1 cellular context compared by ENCODE assay signal in the genomic region with DNA sequence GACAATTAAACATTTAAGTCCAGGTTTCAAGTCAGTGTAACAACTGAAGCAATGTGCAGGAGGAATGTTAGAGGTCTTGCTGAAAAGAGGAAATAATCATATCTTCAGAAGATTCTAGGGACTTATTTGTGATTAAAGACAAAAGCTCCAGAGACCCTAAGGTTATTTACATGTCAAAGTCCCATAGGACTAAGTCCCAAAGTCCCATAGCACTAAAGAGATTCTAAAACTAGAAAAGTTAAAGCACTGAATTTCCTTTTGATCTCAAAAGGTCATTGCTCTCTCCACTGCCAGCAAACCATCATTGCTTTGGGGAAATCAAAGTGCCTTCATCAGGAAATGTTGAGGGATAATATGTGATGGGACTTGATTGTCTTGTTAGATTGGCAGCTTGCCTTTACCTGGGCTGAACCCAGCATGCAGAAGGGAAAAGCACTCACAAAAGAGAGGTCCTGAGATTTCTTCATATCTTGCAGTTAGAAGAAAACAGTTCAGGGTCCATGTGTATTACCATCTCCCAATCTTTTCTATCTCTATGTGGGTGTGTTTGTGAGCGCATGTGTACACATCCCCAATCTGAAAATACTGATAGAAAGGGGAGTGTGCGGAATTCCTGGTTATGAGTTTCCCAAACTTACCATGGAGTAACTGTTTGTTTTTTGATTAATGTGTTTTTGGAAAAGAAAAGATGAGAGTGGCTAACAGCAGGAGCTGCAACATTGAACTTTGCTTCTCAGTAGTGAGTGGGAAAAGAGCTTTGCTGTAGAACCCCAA.
TF ChIP-seq lines count a peak whose summit lies in the region.

No MANE protein-coding gene starts in this region.

TF ChIP-seq in HepG2, 621 proteins besides CTCF, POLR2A, EP300 and RAD21 (continued from another document and continues in another):
- TF ChIP-seq, protein P1, sequence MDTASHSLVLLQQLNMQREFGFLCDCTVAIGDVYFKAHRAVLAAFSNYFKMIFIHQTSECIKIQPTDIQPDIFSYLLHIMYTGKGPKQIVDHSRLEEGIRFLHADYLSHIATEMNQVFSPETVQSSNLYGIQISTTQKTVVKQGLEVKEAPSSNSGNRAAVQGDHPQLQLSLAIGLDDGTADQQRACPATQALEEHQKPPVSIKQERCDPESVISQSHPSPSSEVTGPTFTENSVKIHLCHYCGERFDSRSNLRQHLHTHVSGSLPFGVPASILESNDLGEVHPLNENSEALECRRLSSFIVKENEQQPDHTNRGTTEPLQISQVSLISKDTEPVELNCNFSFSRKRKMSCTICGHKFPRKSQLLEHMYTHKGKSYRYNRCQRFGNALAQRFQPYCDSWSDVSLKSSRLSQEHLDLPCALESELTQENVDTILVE (CRISPR knock-in tag; IDR thresholded peaks at IDR 0.05), result peak; percentile 50; the same call in 1 of the 2 replicates
- TF ChIP-seq GATAD1 (CRISPR knock-in tag; IDR thresholded peaks at IDR 0.05) (no peak), SALL1 (CRISPR knock-in tag; IDR thresholded peaks at IDR 0.05) (peak; percentile 93), ZNF670 (CRISPR knock-in tag; IDR thresholded peaks at IDR 0.05; ENCODE audit: borderline replicate concordance) (no peak), CREM (IDR thresholded peaks at IDR 0.05) (peak; percentile 86), CREM (CRISPR knock-in tag; IDR thresholded peaks at IDR 0.05) (no peak), RXRA (CRISPR knock-in tag; IDR thresholded peaks at IDR 0.05) (peak; percentile 73; the same call in 1 of the 2 replicates), ZFP1 (CRISPR knock-in tag; IDR thresholded peaks at IDR 0.05) (no peak), HNF4G (IDR thresholded peaks at IDR 0.05; ENCODE audit: borderline replicate concordance, low read depth, low read length) (no peak), HNF4G (CRISPR knock-in tag; IDR thresholded peaks at IDR 0.05; ENCODE audit: borderline replicate concordance, low read depth) (peak; percentile 28; the same call in 1 of the 2 replicates), KDM4B (CRISPR knock-in tag; IDR thresholded peaks at IDR 0.05) (peak; percentile 28; the same call in 1 of the 2 replicates), NR2F2 (IDR thresholded peaks at IDR 0.05; ENCODE audit: borderline replicate concordance, low read depth) (peak; percentile 46), KDM6A (CRISPR knock-in tag; IDR thresholded peaks at IDR 0.05; ENCODE audit: low read depth) (peak; percentile 65), FOXA1 (IDR thresholded peaks at IDR 0.05) (peak; percentile 53; the same call in 1 of the 2 replicates), FOXA1 (CRISPR knock-in tag; IDR thresholded peaks at IDR 0.05) (peak; percentile 88), ZNF138 (CRISPR knock-in tag; IDR thresholded peaks at IDR 0.05; ENCODE audit: low read depth) (no peak), CC2D1A (CRISPR knock-in tag; IDR thresholded peaks at IDR 0.05) (no peak), NAIF1 (CRISPR knock-in tag; IDR thresholded peaks at IDR 0.05; ENCODE audit: borderline replicate concordance) (no peak), ZNF430 (CRISPR knock-in tag; IDR thresholded peaks at IDR 0.05) (peak; percentile 32; the same call in 1 of the 2 replicates), KLF9 (CRISPR knock-in tag; IDR thresholded peaks at IDR 0.05; ENCODE audit: low read depth) (0 out of 2 replicates have a peak, but pooled peaks have one; percentile 71), MBNL3 (CRISPR knock-in tag; conservative IDR thresholded peaks at IDR 0.05) (no peak), KAT8 (CRISPR knock-in tag; IDR thresholded peaks at IDR 0.05) (peak; percentile 71; the same call in 1 of the 2 replicates), RXRB (CRISPR knock-in tag; IDR thresholded peaks at IDR 0.05; ENCODE audit: borderline replicate concordance) (peak; percentile 96), ZNF773 (CRISPR knock-in tag; IDR thresholded peaks at IDR 0.05; ENCODE audit: borderline replicate concordance) (no peak), HDAC1 (CRISPR knock-in tag; IDR thresholded peaks at IDR 0.05) (peak; percentile 69), HMG20A (CRISPR knock-in tag; IDR thresholded peaks at IDR 0.05; ENCODE audit: borderline replicate concordance) (peak; percentile 80), ERF (CRISPR knock-in tag; IDR thresholded peaks at IDR 0.05) (peak; percentile 52; the same call in 1 of the 2 replicates), BCL6 (CRISPR knock-in tag; IDR thresholded peaks at IDR 0.05) (peak; percentile 93)
- TF ChIP-seq, protein P2, sequence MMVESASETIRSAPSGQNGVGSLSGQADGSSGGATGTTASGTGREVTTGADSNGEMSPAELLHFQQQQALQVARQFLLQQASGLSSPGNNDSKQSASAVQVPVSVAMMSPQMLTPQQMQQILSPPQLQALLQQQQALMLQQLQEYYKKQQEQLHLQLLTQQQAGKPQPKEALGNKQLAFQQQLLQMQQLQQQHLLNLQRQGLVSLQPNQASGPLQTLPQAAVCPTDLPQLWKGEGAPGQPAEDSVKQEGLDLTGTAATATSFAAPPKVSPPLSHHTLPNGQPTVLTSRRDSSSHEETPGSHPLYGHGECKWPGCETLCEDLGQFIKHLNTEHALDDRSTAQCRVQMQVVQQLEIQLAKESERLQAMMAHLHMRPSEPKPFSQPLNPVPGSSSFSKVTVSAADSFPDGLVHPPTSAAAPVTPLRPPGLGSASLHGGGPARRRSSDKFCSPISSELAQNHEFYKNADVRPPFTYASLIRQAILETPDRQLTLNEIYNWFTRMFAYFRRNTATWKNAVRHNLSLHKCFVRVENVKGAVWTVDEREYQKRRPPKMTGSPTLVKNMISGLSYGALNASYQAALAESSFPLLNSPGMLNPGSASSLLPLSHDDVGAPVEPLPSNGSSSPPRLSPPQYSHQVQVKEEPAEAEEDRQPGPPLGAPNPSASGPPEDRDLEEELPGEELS (CRISPR knock-in tag; IDR thresholded peaks at IDR 0.05), result peak; percentile 90
- TF ChIP-seq, protein P3, sequence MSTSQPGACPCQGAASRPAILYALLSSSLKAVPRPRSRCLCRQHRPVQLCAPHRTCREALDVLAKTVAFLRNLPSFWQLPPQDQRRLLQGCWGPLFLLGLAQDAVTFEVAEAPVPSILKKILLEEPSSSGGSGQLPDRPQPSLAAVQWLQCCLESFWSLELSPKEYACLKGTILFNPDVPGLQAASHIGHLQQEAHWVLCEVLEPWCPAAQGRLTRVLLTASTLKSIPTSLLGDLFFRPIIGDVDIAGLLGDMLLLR (CRISPR knock-in tag; IDR thresholded peaks at IDR 0.05), result no peak
- TF ChIP-seq, protein P4, sequence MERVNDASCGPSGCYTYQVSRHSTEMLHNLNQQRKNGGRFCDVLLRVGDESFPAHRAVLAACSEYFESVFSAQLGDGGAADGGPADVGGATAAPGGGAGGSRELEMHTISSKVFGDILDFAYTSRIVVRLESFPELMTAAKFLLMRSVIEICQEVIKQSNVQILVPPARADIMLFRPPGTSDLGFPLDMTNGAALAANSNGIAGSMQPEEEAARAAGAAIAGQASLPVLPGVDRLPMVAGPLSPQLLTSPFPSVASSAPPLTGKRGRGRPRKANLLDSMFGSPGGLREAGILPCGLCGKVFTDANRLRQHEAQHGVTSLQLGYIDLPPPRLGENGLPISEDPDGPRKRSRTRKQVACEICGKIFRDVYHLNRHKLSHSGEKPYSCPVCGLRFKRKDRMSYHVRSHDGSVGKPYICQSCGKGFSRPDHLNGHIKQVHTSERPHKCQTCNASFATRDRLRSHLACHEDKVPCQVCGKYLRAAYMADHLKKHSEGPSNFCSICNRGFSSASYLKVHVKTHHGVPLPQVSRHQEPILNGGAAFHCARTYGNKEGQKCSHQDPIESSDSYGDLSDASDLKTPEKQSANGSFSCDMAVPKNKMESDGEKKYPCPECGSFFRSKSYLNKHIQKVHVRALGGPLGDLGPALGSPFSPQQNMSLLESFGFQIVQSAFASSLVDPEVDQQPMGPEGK (CRISPR knock-in tag; IDR thresholded peaks at IDR 0.05), result peak; percentile 57; the same call in 1 of the 2 replicates
- TF ChIP-seq, protein P5, sequence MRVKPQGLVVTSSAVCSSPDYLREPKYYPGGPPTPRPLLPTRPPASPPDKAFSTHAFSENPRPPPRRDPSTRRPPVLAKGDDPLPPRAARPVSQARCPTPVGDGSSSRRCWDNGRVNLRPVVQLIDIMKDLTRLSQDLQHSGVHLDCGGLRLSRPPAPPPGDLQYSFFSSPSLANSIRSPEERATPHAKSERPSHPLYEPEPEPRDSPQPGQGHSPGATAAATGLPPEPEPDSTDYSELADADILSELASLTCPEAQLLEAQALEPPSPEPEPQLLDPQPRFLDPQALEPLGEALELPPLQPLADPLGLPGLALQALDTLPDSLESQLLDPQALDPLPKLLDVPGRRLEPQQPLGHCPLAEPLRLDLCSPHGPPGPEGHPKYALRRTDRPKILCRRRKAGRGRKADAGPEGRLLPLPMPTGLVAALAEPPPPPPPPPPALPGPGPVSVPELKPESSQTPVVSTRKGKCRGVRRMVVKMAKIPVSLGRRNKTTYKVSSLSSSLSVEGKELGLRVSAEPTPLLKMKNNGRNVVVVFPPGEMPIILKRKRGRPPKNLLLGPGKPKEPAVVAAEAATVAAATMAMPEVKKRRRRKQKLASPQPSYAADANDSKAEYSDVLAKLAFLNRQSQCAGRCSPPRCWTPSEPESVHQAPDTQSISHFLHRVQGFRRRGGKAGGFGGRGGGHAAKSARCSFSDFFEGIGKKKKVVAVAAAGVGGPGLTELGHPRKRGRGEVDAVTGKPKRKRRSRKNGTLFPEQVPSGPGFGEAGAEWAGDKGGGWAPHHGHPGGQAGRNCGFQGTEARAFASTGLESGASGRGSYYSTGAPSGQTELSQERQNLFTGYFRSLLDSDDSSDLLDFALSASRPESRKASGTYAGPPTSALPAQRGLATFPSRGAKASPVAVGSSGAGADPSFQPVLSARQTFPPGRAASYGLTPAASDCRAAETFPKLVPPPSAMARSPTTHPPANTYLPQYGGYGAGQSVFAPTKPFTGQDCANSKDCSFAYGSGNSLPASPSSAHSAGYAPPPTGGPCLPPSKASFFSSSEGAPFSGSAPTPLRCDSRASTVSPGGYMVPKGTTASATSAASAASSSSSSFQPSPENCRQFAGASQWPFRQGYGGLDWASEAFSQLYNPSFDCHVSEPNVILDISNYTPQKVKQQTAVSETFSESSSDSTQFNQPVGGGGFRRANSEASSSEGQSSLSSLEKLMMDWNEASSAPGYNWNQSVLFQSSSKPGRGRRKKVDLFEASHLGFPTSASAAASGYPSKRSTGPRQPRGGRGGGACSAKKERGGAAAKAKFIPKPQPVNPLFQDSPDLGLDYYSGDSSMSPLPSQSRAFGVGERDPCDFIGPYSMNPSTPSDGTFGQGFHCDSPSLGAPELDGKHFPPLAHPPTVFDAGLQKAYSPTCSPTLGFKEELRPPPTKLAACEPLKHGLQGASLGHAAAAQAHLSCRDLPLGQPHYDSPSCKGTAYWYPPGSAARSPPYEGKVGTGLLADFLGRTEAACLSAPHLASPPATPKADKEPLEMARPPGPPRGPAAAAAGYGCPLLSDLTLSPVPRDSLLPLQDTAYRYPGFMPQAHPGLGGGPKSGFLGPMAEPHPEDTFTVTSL (CRISPR knock-in tag; IDR thresholded peaks at IDR 0.05; ENCODE audit: borderline replicate concordance), result peak; percentile 82; the same call in 1 of the 2 replicates
- TF ChIP-seq, protein P6, sequence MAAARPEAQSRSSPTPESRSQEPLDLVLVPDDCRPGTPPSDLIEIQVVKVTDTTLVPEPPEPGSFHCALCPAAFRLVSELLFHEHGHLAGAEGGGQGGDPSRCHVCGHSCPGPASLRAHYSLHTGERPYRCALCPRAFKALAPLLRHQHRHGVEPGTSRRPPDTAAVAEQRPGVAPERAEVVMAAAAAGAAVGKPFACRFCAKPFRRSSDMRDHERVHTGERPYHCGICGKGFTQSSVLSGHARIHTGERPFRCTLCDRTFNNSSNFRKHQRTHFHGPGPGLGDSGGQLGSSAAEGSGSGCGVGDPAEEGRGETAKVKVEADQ (CRISPR knock-in tag; IDR thresholded peaks at IDR 0.05; ENCODE audit: borderline replicate concordance), result 0 out of 2 replicates have a peak, but pooled peaks have one; percentile 23
- TF ChIP-seq, protein P7, sequence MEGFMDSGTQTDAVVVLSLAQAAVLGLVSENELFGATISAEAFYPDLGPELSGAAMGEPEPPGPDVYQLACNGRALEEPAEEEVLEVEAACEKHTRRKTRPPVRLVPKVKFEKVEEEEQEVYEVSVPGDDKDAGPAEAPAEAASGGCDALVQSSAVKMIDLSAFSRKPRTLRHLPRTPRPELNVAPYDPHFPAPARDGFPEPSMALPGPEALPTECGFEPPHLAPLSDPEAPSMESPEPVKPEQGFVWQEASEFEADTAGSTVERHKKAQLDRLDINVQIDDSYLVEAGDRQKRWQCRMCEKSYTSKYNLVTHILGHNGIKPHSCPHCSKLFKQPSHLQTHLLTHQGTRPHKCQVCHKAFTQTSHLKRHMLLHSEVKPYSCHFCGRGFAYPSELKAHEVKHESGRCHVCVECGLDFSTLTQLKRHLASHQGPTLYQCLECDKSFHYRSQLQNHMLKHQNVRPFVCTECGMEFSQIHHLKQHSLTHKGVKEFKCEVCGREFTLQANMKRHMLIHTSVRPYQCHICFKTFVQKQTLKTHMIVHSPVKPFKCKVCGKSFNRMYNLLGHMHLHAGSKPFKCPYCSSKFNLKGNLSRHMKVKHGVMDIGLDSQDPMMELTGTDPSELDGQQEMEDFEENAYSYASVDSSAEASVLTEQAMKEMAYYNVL (CRISPR knock-in tag; IDR thresholded peaks at IDR 0.05; ENCODE audit: borderline replicate concordance), result peak; percentile 82; the same call in 1 of the 2 replicates
- TF ChIP-seq, protein P8, sequence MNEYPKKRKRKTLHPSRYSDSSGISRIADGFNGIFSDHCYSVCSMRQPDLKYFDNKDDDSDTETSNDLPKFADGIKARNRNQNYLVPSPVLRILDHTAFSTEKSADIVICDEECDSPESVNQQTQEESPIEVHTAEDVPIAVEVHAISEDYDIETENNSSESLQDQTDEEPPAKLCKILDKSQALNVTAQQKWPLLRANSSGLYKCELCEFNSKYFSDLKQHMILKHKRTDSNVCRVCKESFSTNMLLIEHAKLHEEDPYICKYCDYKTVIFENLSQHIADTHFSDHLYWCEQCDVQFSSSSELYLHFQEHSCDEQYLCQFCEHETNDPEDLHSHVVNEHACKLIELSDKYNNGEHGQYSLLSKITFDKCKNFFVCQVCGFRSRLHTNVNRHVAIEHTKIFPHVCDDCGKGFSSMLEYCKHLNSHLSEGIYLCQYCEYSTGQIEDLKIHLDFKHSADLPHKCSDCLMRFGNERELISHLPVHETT (CRISPR knock-in tag; conservative IDR thresholded peaks at IDR 0.05), result peak; percentile 81; the same call in 1 of the 2 replicates
- TF ChIP-seq, protein P9, sequence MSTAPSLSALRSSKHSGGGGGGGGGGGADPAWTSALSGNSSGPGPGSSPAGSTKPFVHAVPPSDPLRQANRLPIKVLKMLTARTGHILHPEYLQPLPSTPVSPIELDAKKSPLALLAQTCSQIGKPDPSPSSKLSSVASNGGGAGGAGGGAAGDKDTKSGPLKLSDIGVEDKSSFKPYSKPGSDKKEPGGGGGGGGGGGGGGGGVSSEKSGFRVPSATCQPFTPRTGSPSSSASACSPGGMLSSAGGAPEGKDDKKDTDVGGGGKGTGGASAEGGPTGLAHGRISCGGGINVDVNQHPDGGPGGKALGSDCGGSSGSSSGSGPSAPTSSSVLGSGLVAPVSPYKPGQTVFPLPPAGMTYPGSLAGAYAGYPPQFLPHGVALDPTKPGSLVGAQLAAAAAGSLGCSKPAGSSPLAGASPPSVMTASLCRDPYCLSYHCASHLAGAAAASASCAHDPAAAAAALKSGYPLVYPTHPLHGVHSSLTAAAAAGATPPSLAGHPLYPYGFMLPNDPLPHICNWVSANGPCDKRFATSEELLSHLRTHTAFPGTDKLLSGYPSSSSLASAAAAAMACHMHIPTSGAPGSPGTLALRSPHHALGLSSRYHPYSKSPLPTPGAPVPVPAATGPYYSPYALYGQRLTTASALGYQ (CRISPR knock-in tag; IDR thresholded peaks at IDR 0.05), result peak; percentile 85
- TF ChIP-seq, protein P10, sequence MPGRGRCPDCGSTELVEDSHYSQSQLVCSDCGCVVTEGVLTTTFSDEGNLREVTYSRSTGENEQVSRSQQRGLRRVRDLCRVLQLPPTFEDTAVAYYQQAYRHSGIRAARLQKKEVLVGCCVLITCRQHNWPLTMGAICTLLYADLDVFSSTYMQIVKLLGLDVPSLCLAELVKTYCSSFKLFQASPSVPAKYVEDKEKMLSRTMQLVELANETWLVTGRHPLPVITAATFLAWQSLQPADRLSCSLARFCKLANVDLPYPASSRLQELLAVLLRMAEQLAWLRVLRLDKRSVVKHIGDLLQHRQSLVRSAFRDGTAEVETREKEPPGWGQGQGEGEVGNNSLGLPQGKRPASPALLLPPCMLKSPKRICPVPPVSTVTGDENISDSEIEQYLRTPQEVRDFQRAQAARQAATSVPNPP (CRISPR knock-in tag; IDR thresholded peaks at IDR 0.05), result no peak
